9 cellular contexts compared by ENCODE assay signal in genomic region chr12:9868271-9868815, GRCh38. TPM values are rescaled to one million over a fixed set of nuclear protein-coding genes. Genes with fewer than 3 reads are reported as not detected.
DNase-seq lines count a peak whose midpoint lies in the region; ATAC-seq and TF ChIP-seq lines count a peak whose summit lies in the region.
"Had no signal": no experiment of that assay in that cellular context is flagged by ENCODE, and none has a peak within 500 bp of the region (broad histone marks: within the 10 kb centered on the region; RNA-seq: fewer than 3 reads in every experiment).

No MANE protein-coding gene starts in this region.

- H3K27me3 ChIP-seq in OCI-LY1 (ENCODE audit: insufficient read depth, low read length) (no peaks in the 10 kb centered on the region), parathyroid adenoma (ENCODE audit: control insufficient read depth, insufficient read depth, low read length) (no peaks in the 10 kb centered on the region)

- H2AFZ ChIP-seq in OCI-LY1 (ENCODE audit: low read length), result 0 out of 2 replicates have a peak overlapping the region, but pooled peaks have one; percentile 97
- no peak overlapping the region for H2AFZ ChIP-seq in parathyroid adenoma

- H3K4me3 ChIP-seq in OCI-LY1 (ENCODE audit: low read depth, low read length, poor library complexity, severe bottlenecking), result no peak overlapping the region
- H3K4me3 ChIP-seq in parathyroid adenoma (ENCODE audit: low read depth, low read length), result peak overlapping the region; percentile 42

- TF ChIP-seq CTCF in OCI-LY1 (IDR thresholded peaks at IDR 0.05; ENCODE audit: low read length) (no peak), parathyroid adenoma (IDR thresholded peaks at IDR 0.05) (no peak)

- H3K79me2 ChIP-seq in OCI-LY1 (ENCODE audit: insufficient read depth, low read length) (no peaks in the 10 kb centered on the region), parathyroid adenoma (no peaks in the 10 kb centered on the region)

- H3K27ac ChIP-seq in OCI-LY1 (ENCODE audit: low read depth, low read length, poor library complexity, severe bottlenecking) (no peak overlapping the region), parathyroid adenoma (peak overlapping the region; percentile 58)

- H3K9ac ChIP-seq in OCI-LY1 (ENCODE audit: low read length) (no peak overlapping the region), parathyroid adenoma (no peak overlapping the region)

- DNase-seq in DMS53 treated with DMSO at 0.1 percent for 48 hours (lab: John Stamatoyannopoulos, UW; ENCODE audit: unreplicated experiment), result peak; percentile 83
- DNase-seq in dermis blood vessel endothelial cell, result peak; percentile 38
- no peak for DNase-seq in NCI-H345 treated with DMSO at 0.1 percent for 48 hours (lab: John Stamatoyannopoulos, UW; ENCODE audit: unreplicated experiment)
- DNase-seq in T-helper 9 cell, result no peak
- DNase-seq in midbrain (lab: John Stamatoyannopoulos, UW), result no peak
- DNase-seq: left colon had no signal

- peak overlapping the region; percentile 71 for H3K4me2 ChIP-seq in OCI-LY1 (ENCODE audit: low read length)
- H3K4me2 ChIP-seq in parathyroid adenoma (ENCODE audit: low read length), result peak overlapping the region; percentile 14

- no peak for ATAC-seq in HG03045 (IDR thresholded peaks at IDR 0.05; ENCODE audit: unreplicated experiment)
- ATAC-seq: left colon had no signal

- no peaks in the 10 kb centered on the region for H3K9me2 ChIP-seq in OCI-LY1 (ENCODE audit: low read depth, low read length)

- H3K9me3 ChIP-seq in OCI-LY1 (ENCODE audit: low read length) (0 out of 2 replicates have a peak, but pooled peaks cover 2% of the 10 kb centered on the region), parathyroid adenoma (ENCODE audit: control insufficient read depth, low read length) (no peaks in the 10 kb centered on the region)

- H3K36me3 ChIP-seq in OCI-LY1 (ENCODE audit: insufficient read depth, low read length) (no peaks in the 10 kb centered on the region), parathyroid adenoma (ENCODE audit: control insufficient read depth, insufficient read depth, low read length) (no peaks in the 10 kb centered on the region)

- H3K4me1 ChIP-seq in OCI-LY1 (ENCODE audit: insufficient read depth, low read length, severe bottlenecking) (peaks cover 32% of the 10 kb centered on the region), parathyroid adenoma (no peaks in the 10 kb centered on the region)

- no peaks in the 10 kb centered on the region for H3F3A ChIP-seq in OCI-LY1 (ENCODE audit: insufficient read depth, low read length)

- no peaks in the 10 kb centered on the region for H4K20me1 ChIP-seq in OCI-LY1 (ENCODE audit: insufficient read depth, low read length)

RNA-seq across cellular contexts. Expression of gene CLEC2B, which starts 0.8 kb away (rescaled TPM):
- 39.9 and 78.8 TPM in 2 replicates for total RNA-seq in dermis blood vessel endothelial cell

RNA-seq across cellular contexts. Expression of gene KLRF2, which starts 12.9 kb away (rescaled TPM):
- total RNA-seq in dermis blood vessel endothelial cell, result not detected in 2 replicates
- total RNA-seq: left colon had no signal

RNA-seq across cellular contexts. Expression of gene KLRF1, which starts 41.1 kb away (rescaled TPM):
- not detected in 2 replicates for total RNA-seq in dermis blood vessel endothelial cell

Comparison
In these comparisons a context has a peak if more than half of its experiments do, and no peak if none do; other contexts are left out.
1. DNase-seq: peak in DMS53 treated with DMSO at 0.1 percent for 48 hours (single experiment) and dermis blood vessel endothelial cell (single experiment); none in NCI-H345 treated with DMSO at 0.1 percent for 48 hours (single experiment), T-helper 9 cell (single experiment) and midbrain (single experiment).